25 cellular contexts compared by ENCODE assay signal in the genomic region with DNA sequence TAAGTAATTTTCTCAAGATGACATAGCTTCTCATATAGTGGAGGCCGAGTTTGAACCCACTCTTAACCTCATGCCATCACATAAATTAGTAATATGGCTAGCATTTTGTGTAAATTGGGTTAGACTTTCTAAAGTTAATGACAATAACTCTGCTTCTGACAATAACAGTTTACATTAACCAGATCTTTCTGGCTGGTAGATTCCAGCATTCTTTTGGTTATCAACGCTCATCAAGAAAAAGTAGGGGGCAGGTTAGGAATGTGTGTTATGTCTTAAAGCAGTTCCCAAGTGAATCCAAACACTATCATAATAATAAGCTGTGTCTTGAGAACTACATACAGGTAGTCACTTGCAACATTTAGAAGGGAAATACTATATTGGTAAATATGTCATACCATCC.
"Had no signal": no experiment of that assay in that cellular context is flagged by ENCODE, and none has a peak within 500 bp of the region (broad histone marks: within the 10 kb centered on the region; RNA-seq: fewer than 3 reads in every experiment).

No MANE protein-coding gene starts in this region.

- H3K27ac ChIP-seq: colonic mucosa, esophagus muscularis mucosa, heart right ventricle, left lung, prostate gland, sigmoid colon, stomach, tibial artery, upper lobe of left lung had no signal

- DNase-seq: colonic mucosa; effector CD8-positive, alpha-beta T cell; endodermal cell; foreskin melanocyte; glutamatergic neuron; heart right ventricle; hippocampal formation; immature natural killer cell; left cardiac atrium; left lung; mesendoderm; naive thymus-derived CD8-positive, alpha-beta T cell; nephron progenitor cell; nucleus accumbens; right cardiac atrium; sigmoid colon; stimulated activated CD4-positive, alpha-beta T cell treated with anti-CD3 and anti-CD28 coated beads, Interleukin-2, amount 100 ng/mL, for 24 hours; stimulated activated CD4-positive, alpha-beta T cell treated with anti-CD3 and anti-CD28 coated beads, Interleukin-4, amount 100 ng/mL, for 24 hours; stimulated activated naive CD4-positive, alpha-beta T cell treated with Interleukin-2 at 50 U/mL for 16 hours; stomach; tibial artery; upper lobe of left lung had no signal

- H3K4me3 ChIP-seq: colonic mucosa, esophagus muscularis mucosa, heart right ventricle, left lung, prostate gland, sigmoid colon, stomach, tibial artery, upper lobe of left lung had no signal

- H3K27me3 ChIP-seq: colonic mucosa, esophagus muscularis mucosa, heart right ventricle, left lung, sigmoid colon, stomach, tibial artery, upper lobe of left lung had no signal

- H3K4me1 ChIP-seq: colonic mucosa, esophagus muscularis mucosa, left lung, prostate gland, stomach, tibial artery, upper lobe of left lung had no signal

- ATAC-seq: heart right ventricle; left cardiac atrium; left lung; naive thymus-derived CD8-positive, alpha-beta T cell; right cardiac atrium; stimulated activated effector memory CD8-positive, alpha-beta T cell treated with anti-CD3 and anti-CD28 coated beads, Interleukin-12 subunit alpha, Interleukin-12 subunit beta, amount 100 ng/mL, for 72 hours had no signal

- H3K9me3 ChIP-seq: colonic mucosa, esophagus muscularis mucosa, heart right ventricle, left lung, prostate gland, sigmoid colon, stomach, tibial artery, upper lobe of left lung had no signal

- H3K36me3 ChIP-seq: colonic mucosa, esophagus muscularis mucosa, heart right ventricle, left lung, prostate gland, sigmoid colon, stomach, tibial artery, upper lobe of left lung had no signal
